Comparison of ENCODE assay signal across 24 cellular contexts in the genomic region with DNA sequence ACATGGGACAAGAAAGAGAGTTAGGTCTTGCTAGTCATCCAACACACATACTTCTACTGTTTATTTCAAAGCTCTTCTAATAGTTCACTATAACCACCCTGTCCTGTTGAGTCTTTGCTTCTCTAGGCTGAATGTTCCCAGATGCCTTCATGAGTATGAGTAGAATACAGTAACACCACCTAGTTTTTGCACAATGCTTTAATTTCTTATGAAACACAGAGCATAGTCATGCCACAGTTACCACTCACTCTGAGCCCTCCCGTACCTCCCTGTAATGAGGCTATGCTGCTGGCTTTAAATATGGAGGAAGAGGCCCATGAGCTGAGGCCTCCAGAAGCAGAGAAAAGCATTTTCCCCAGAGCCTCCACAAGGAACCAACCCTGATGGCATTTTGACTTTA.
"Had no signal": no experiment of that assay in that cellular context is flagged by ENCODE, and none has a peak within 500 bp of the region (broad histone marks: within the 10 kb centered on the region; RNA-seq: fewer than 3 reads in every experiment).

No MANE protein-coding gene starts in this region.

- DNase-seq: dermis blood vessel endothelial cell; effector memory CD4-positive, alpha-beta T cell; foreskin fibroblast; gastrocnemius medialis; head of caudate nucleus; kidney; mesenchymal stem cell; midbrain; naive thymus-derived CD4-positive, alpha-beta T cell; right lobe of liver; small intestine; stimulated activated CD4-positive, alpha-beta T cell treated with anti-CD3 and anti-CD28 coated beads, Interleukin-15, amount 100 ng/mL, for 24 hours; stimulated activated CD4-positive, alpha-beta T cell treated with anti-CD3 and anti-CD28 coated beads, Interleukin-2, amount 100 ng/mL, for 48 hours; stimulated activated naive B cell treated with anti-CD40 and anti-IgM and Interleukin-4, amounts not matched to agents 10 μg/mL and 1 μg/mL and 100 μg/mL, for 72 hours had no signal

- H3K27me3 ChIP-seq: gastrocnemius medialis, neural progenitor cell, right lobe of liver, tibial nerve, vagina had no signal

- H3K4me3 ChIP-seq: coronary artery, gastrocnemius medialis, neural progenitor cell, right lobe of liver, thoracic aorta, tibial nerve, vagina had no signal

- H3K27ac ChIP-seq: coronary artery, gastrocnemius medialis, neural progenitor cell, parathyroid adenoma, right lobe of liver, thoracic aorta, tibial nerve, vagina had no signal

- H3K9me3 Mint-ChIP-seq: naive thymus-derived CD4-positive, alpha-beta T cell; nephron; neural progenitor cell; stimulated activated naive B cell treated with anti-CD40 and anti-IgM and Interleukin-4, amounts not matched to agents 10 μg/mL and 1 μg/mL and 100 μg/mL, for 72 hours; stimulated activated naive CD8-positive, alpha-beta T cell treated with anti-CD3 and anti-CD28 coated beads, Interleukin-15, Interleukin-2, amounts not matched to agents 100 ng/mL and 50 ng/mL, for 24 hours had no signal

- H3K4me3 Mint-ChIP-seq: naive thymus-derived CD4-positive, alpha-beta T cell; nephron; neural progenitor cell; stimulated activated naive B cell treated with anti-CD40 and anti-IgM and Interleukin-4, amounts not matched to agents 10 μg/mL and 1 μg/mL and 100 μg/mL, for 72 hours; stimulated activated naive CD8-positive, alpha-beta T cell treated with anti-CD3 and anti-CD28 coated beads, Interleukin-15, Interleukin-2, amounts not matched to agents 100 ng/mL and 50 ng/mL, for 24 hours had no signal

- H3K4me2 ChIP-seq: neural progenitor cell had no signal

- H3K27me3 Mint-ChIP-seq: progenitor cell of endocrine pancreas had no signal

- H3K9me3 ChIP-seq: gastrocnemius medialis, right lobe of liver, thoracic aorta, tibial nerve, vagina had no signal

- H3K9ac ChIP-seq: neural progenitor cell, parathyroid adenoma had no signal

- H3K36me3 Mint-ChIP-seq: naive thymus-derived CD4-positive, alpha-beta T cell; neural progenitor cell; stimulated activated naive B cell treated with anti-CD40 and anti-IgM and Interleukin-4, amounts not matched to agents 10 μg/mL and 1 μg/mL and 100 μg/mL, for 72 hours had no signal

- ATAC-seq: gastrocnemius medialis; left lobe of liver; naive thymus-derived CD4-positive, alpha-beta T cell; right lobe of liver; stimulated activated naive B cell treated with anti-CD40 and anti-IgM and Interleukin-4, amounts not matched to agents 10 μg/mL and 1 μg/mL and 100 μg/mL, for 72 hours had no signal

- H3K79me2 ChIP-seq: parathyroid adenoma had no signal

- H3K4me1 Mint-ChIP-seq: naive thymus-derived CD4-positive, alpha-beta T cell; stimulated activated naive B cell treated with anti-CD40 and anti-IgM and Interleukin-4, amounts not matched to agents 10 μg/mL and 1 μg/mL and 100 μg/mL, for 72 hours had no signal

- H3K27ac Mint-ChIP-seq: naive thymus-derived CD4-positive, alpha-beta T cell; nephron; neural progenitor cell; progenitor cell of endocrine pancreas; stimulated activated naive B cell treated with anti-CD40 and anti-IgM and Interleukin-4, amounts not matched to agents 10 μg/mL and 1 μg/mL and 100 μg/mL, for 72 hours; stimulated activated naive CD8-positive, alpha-beta T cell treated with anti-CD3 and anti-CD28 coated beads, Interleukin-15, Interleukin-2, amounts not matched to agents 100 ng/mL and 50 ng/mL, for 24 hours had no signal

- H2AFZ ChIP-seq: neural progenitor cell, parathyroid adenoma had no signal

- H3K36me3 ChIP-seq: gastrocnemius medialis, neural progenitor cell, right lobe of liver, thoracic aorta, tibial nerve, vagina had no signal

- H3K4me1 ChIP-seq: parathyroid adenoma, right lobe of liver had no signal
